Comparison of ENCODE assay signal across 1 cellular context in genomic region chr2:86623549-86624547, GRCh38.
TF ChIP-seq lines count a peak whose summit lies in the region.

Gene RNF103, minus strand, starts transcription at chr2:86623865. Its CDS starts 979 bp downstream, at chr2:86622886.

TF ChIP-seq in K562, 482 proteins besides CTCF, POLR2A, EP300 and RAD21 (continued from another document and continues in another):
- TF ChIP-seq, protein P1, sequence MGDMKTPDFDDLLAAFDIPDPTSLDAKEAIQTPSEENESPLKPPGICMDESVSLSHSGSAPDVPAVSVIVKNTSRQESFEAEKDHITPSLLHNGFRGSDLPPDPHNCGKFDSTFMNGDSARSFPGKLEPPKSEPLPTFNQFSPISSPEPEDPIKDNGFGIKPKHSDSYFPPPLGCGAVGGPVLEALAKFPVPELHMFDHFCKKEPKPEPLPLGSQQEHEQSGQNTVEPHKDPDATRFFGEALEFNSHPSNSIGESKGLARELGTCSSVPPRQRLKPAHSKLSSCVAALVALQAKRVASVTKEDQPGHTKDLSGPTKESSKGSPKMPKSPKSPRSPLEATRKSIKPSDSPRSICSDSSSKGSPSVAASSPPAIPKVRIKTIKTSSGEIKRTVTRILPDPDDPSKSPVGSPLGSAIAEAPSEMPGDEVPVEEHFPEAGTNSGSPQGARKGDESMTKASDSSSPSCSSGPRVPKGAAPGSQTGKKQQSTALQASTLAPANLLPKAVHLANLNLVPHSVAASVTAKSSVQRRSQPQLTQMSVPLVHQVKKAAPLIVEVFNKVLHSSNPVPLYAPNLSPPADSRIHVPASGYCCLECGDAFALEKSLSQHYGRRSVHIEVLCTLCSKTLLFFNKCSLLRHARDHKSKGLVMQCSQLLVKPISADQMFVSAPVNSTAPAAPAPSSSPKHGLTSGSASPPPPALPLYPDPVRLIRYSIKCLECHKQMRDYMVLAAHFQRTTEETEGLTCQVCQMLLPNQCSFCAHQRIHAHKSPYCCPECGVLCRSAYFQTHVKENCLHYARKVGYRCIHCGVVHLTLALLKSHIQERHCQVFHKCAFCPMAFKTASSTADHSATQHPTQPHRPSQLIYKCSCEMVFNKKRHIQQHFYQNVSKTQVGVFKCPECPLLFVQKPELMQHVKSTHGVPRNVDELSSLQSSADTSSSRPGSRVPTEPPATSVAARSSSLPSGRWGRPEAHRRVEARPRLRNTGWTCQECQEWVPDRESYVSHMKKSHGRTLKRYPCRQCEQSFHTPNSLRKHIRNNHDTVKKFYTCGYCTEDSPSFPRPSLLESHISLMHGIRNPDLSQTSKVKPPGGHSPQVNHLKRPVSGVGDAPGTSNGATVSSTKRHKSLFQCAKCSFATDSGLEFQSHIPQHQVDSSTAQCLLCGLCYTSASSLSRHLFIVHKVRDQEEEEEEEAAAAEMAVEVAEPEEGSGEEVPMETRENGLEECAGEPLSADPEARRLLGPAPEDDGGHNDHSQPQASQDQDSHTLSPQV (IDR thresholded peaks at IDR 0.05) = peak; percentile 65; the same call in 1 of the 2 replicates
- no peak for TF ChIP-seq SOX6 (IDR thresholded peaks at IDR 0.05)
- TF ChIP-seq SRSF1 (IDR thresholded peaks at IDR 0.05; ENCODE audit: low read depth, low read length) = no peak
- TF ChIP-seq ZNF124 (CRISPR knock-in tag; IDR thresholded peaks at IDR 0.05) = no peak
- TF ChIP-seq EWSR1 (IDR thresholded peaks at IDR 0.05; ENCODE audit: borderline replicate concordance, low read depth, partially characterized antibody) = no peak
- TF ChIP-seq ZNF778 (CRISPR knock-in tag; IDR thresholded peaks at IDR 0.05) = no peak
- no peak for TF ChIP-seq STAT5A (IDR thresholded peaks at IDR 0.05; ENCODE audit: borderline replicate concordance, low read length)
- TF ChIP-seq ZNF174 (CRISPR knock-in tag; IDR thresholded peaks at IDR 0.05) = no peak
- no peak for TF ChIP-seq ETV6 (IDR thresholded peaks at IDR 0.05; ENCODE audit: borderline replicate concordance in 1 of 2, low read depth in 2 of 2, low read length in 1 of 2)
- no peak for TF ChIP-seq ETV6 (CRISPR knock-in tag; IDR thresholded peaks at IDR 0.05; ENCODE audit: borderline replicate concordance)
- TF ChIP-seq RNF2 (IDR thresholded peaks at IDR 0.05) = no peak
- no peak for TF ChIP-seq TRIM28 (IDR thresholded peaks at IDR 0.05)
- TF ChIP-seq NR2F6 (CRISPR knock-in tag; IDR thresholded peaks at IDR 0.05) = 0 out of 2 replicates have a peak, but pooled peaks have one; percentile 42
- no peak for TF ChIP-seq MEF2D (tag; conservative IDR thresholded peaks at IDR 0.05; ENCODE audit: low read depth)
- TF ChIP-seq ZNF121 (CRISPR knock-in tag; conservative IDR thresholded peaks at IDR 0.05) = no peak
- TF ChIP-seq ZNF76 (CRISPR knock-in tag; IDR thresholded peaks at IDR 0.05; ENCODE audit: borderline replicate concordance) = no peak
- no peak for TF ChIP-seq ZNF239 (CRISPR knock-in tag; IDR thresholded peaks at IDR 0.05)
- TF ChIP-seq PHB (CRISPR knock-in tag; IDR thresholded peaks at IDR 0.05) = no peak
- no peak for TF ChIP-seq ZC3H8 (IDR thresholded peaks at IDR 0.05)
- no peak for TF ChIP-seq ZNF253 (CRISPR knock-in tag; conservative IDR thresholded peaks at IDR 0.05)
- TF ChIP-seq MTA3 (IDR thresholded peaks at IDR 0.05; ENCODE audit: borderline replicate concordance) = peak; percentile 20; the same call in 1 of the 2 replicates
- no peak for TF ChIP-seq HDAC2 (IDR thresholded peaks at IDR 0.05)
- TF ChIP-seq KLF6 (CRISPR knock-in tag; IDR thresholded peaks at IDR 0.05; ENCODE audit: borderline replicate concordance) = no peak
- no peak for TF ChIP-seq FOXM1 (IDR thresholded peaks at IDR 0.05; ENCODE audit: low read depth)
- TF ChIP-seq FOXM1 (CRISPR knock-in tag; IDR thresholded peaks at IDR 0.05; ENCODE audit: low read depth) = no peak
- no peak for TF ChIP-seq SRSF3 (IDR thresholded peaks at IDR 0.05; ENCODE audit: insufficient read depth, low read length)
- no peak for TF ChIP-seq NFXL1 (CRISPR knock-in tag; IDR thresholded peaks at IDR 0.05)
- TF ChIP-seq, protein P2, sequence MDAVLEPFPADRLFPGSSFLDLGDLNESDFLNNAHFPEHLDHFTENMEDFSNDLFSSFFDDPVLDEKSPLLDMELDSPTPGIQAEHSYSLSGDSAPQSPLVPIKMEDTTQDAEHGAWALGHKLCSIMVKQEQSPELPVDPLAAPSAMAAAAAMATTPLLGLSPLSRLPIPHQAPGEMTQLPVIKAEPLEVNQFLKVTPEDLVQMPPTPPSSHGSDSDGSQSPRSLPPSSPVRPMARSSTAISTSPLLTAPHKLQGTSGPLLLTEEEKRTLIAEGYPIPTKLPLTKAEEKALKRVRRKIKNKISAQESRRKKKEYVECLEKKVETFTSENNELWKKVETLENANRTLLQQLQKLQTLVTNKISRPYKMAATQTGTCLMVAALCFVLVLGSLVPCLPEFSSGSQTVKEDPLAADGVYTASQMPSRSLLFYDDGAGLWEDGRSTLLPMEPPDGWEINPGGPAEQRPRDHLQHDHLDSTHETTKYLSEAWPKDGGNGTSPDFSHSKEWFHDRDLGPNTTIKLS (IDR thresholded peaks at IDR 0.05; ENCODE audit: borderline replicate concordance, low read depth) = no peak
- no peak for TF ChIP-seq ZNF561 (CRISPR knock-in tag; conservative IDR thresholded peaks at IDR 0.05)
- TF ChIP-seq HNRNPK (IDR thresholded peaks at IDR 0.05; ENCODE audit: low read depth, low read length, poor library complexity, severe bottlenecking) = no peak
- TF ChIP-seq, protein P3, sequence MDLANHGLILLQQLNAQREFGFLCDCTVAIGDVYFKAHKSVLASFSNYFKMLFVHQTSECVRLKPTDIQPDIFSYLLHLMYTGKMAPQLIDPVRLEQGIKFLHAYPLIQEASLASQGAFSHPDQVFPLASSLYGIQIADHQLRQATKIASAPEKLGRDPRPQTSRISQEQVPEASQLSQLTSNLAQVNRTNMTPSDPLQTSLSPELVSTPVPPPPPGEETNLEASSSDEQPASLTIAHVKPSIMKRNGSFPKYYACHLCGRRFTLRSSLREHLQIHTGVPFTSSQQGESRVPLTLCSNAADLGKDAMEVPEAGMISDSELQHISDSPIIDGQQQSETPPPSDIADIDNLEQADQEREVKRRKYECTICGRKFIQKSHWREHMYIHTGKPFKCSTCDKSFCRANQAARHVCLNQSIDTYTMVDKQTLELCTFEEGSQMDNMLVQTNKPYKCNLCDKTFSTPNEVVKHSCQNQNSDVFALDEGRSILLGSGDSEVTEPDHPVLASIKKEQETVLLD (IDR thresholded peaks at IDR 0.05) = no peak
- TF ChIP-seq SRSF7 (optimal IDR thresholded peaks at IDR 0.05; ENCODE audit: low read depth, low read length) = no peak
- TF ChIP-seq ARID2 (IDR thresholded peaks at IDR 0.05) = no peak
- peak in 2 of 3 experiments; percentile 10 to 62 for TF ChIP-seq YY1 (IDR thresholded peaks at IDR 0.05; ENCODE audit: borderline replicate concordance in 1 of 3, control insufficient read depth in 1 of 3, extremely low read depth in 1 of 3, insufficient read depth in 3 of 3, insufficient read length in 1 of 3, insufficient replicate concordance in 2 of 3, low read depth in 1 of 3, low read length in 2 of 3)
- TF ChIP-seq, protein P4, sequence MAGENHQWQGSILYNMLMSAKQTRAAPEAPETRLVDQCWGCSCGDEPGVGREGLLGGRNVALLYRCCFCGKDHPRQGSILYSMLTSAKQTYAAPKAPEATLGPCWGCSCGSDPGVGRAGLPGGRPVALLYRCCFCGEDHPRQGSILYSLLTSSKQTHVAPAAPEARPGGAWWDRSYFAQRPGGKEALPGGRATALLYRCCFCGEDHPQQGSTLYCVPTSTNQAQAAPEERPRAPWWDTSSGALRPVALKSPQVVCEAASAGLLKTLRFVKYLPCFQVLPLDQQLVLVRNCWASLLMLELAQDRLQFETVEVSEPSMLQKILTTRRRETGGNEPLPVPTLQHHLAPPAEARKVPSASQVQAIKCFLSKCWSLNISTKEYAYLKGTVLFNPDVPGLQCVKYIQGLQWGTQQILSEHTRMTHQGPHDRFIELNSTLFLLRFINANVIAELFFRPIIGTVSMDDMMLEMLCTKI (IDR thresholded peaks at IDR 0.05; ENCODE audit: partially characterized antibody) = no peak
- no peak for TF ChIP-seq TFAM (CRISPR knock-in tag; conservative IDR thresholded peaks at IDR 0.05)
- TF ChIP-seq FOXP4 (CRISPR knock-in tag; IDR thresholded peaks at IDR 0.05; ENCODE audit: borderline replicate concordance) = no peak
- no peak for TF ChIP-seq PHTF2 (CRISPR knock-in tag; IDR thresholded peaks at IDR 0.05)
- TF ChIP-seq TRIM24 (IDR thresholded peaks at IDR 0.05) = no peak
- no peak for TF ChIP-seq SRSF9 (IDR thresholded peaks at IDR 0.05; ENCODE audit: borderline replicate concordance, low read depth, low read length)
- no peak for TF ChIP-seq PURB (CRISPR knock-in tag; IDR thresholded peaks at IDR 0.05; ENCODE audit: low read depth)
- TF ChIP-seq PCBP2 (IDR thresholded peaks at IDR 0.05; ENCODE audit: low read depth, low read length, poor library complexity, severe bottlenecking) = no peak
- TF ChIP-seq ZNF146 (CRISPR knock-in tag; IDR thresholded peaks at IDR 0.05; ENCODE audit: unreplicated experiment) = no peak
- TF ChIP-seq MIER1 (IDR thresholded peaks at IDR 0.05; ENCODE audit: low read depth) = no peak
- TF ChIP-seq, protein P5, sequence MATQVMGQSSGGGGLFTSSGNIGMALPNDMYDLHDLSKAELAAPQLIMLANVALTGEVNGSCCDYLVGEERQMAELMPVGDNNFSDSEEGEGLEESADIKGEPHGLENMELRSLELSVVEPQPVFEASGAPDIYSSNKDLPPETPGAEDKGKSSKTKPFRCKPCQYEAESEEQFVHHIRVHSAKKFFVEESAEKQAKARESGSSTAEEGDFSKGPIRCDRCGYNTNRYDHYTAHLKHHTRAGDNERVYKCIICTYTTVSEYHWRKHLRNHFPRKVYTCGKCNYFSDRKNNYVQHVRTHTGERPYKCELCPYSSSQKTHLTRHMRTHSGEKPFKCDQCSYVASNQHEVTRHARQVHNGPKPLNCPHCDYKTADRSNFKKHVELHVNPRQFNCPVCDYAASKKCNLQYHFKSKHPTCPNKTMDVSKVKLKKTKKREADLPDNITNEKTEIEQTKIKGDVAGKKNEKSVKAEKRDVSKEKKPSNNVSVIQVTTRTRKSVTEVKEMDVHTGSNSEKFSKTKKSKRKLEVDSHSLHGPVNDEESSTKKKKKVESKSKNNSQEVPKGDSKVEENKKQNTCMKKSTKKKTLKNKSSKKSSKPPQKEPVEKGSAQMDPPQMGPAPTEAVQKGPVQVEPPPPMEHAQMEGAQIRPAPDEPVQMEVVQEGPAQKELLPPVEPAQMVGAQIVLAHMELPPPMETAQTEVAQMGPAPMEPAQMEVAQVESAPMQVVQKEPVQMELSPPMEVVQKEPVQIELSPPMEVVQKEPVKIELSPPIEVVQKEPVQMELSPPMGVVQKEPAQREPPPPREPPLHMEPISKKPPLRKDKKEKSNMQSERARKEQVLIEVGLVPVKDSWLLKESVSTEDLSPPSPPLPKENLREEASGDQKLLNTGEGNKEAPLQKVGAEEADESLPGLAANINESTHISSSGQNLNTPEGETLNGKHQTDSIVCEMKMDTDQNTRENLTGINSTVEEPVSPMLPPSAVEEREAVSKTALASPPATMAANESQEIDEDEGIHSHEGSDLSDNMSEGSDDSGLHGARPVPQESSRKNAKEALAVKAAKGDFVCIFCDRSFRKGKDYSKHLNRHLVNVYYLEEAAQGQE (CRISPR knock-in tag; IDR thresholded peaks at IDR 0.05; ENCODE audit: low read depth) = peak; percentile 57; the same call in 1 of the 2 replicates
- TF ChIP-seq, protein P6, sequence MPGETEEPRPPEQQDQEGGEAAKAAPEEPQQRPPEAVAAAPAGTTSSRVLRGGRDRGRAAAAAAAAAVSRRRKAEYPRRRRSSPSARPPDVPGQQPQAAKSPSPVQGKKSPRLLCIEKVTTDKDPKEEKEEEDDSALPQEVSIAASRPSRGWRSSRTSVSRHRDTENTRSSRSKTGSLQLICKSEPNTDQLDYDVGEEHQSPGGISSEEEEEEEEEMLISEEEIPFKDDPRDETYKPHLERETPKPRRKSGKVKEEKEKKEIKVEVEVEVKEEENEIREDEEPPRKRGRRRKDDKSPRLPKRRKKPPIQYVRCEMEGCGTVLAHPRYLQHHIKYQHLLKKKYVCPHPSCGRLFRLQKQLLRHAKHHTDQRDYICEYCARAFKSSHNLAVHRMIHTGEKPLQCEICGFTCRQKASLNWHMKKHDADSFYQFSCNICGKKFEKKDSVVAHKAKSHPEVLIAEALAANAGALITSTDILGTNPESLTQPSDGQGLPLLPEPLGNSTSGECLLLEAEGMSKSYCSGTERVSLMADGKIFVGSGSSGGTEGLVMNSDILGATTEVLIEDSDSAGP (CRISPR knock-in tag; IDR thresholded peaks at IDR 0.05) = no peak
- no peak for TF ChIP-seq RAD51 (IDR thresholded peaks at IDR 0.05; ENCODE audit: borderline replicate concordance, low read depth)
- TF ChIP-seq TEAD4 (IDR thresholded peaks at IDR 0.05; ENCODE audit: low read length) = no peak
- no peak for TF ChIP-seq TEAD4 (CRISPR knock-in tag; IDR thresholded peaks at IDR 0.05; ENCODE audit: borderline replicate concordance)
- no peak for TF ChIP-seq ZNF311 (CRISPR knock-in tag; IDR thresholded peaks at IDR 0.05)
- TF ChIP-seq ZZZ3 (IDR thresholded peaks at IDR 0.05) = no peak
- TF ChIP-seq XRCC4 (IDR thresholded peaks at IDR 0.05; ENCODE audit: extremely low read depth, insufficient read depth, insufficient read length) = no peak
- TF ChIP-seq ATF1 (CRISPR knock-in tag; IDR thresholded peaks at IDR 0.05) = no peak
- TF ChIP-seq ATF1 (tag; IDR thresholded peaks at IDR 0.05) = peak; percentile 84
- TF ChIP-seq ZBTB9 (CRISPR knock-in tag; IDR thresholded peaks at IDR 0.05) = peak; percentile 66; the same call in 1 of the 2 replicates
- peak; percentile 61 for TF ChIP-seq CXXC5 (CRISPR knock-in tag; IDR thresholded peaks at IDR 0.05)
